In genomic region chr3:129032716-129033115, GRCh38 we compare ENCODE assay signal across 21 cellular contexts. TPM values are rescaled to one million over a fixed set of nuclear protein-coding genes. Genes with fewer than 3 reads are reported as not detected.
"Had no signal": no experiment of that assay in that cellular context is flagged by ENCODE, and none has a peak within 500 bp of the region (broad histone marks: within the 10 kb centered on the region; RNA-seq: fewer than 3 reads in every experiment).

No MANE protein-coding gene starts in this region.

- H3K4me2 ChIP-seq: smooth muscle cell had no signal

- H3K36me3 ChIP-seq: colonic mucosa, left lung, ovary, suprapubic skin, thyroid gland had no signal

- H3K9me3 ChIP-seq: colonic mucosa, esophagus squamous epithelium, gastroesophageal sphincter, left lung, ovary, suprapubic skin, thyroid gland had no signal

- H3K27me3 ChIP-seq: colonic mucosa, esophagus squamous epithelium, gastroesophageal sphincter, left lung, ovary, suprapubic skin, thyroid gland had no signal

- ATAC-seq: gastroesophageal sphincter; left lung; naive thymus-derived CD8-positive, alpha-beta T cell; right cardiac atrium; stimulated activated naive CD8-positive, alpha-beta T cell treated with anti-CD3 and anti-CD28 coated beads, Interleukin-15, Interleukin-2, amounts not matched to agents 100 U/mL and 50 U/mL, for 24 hours had no signal

- DNase-seq: colonic mucosa; dermis blood vessel endothelial cell; esophagus squamous epithelium; foreskin fibroblast; glutamatergic neuron; left lung; mesendoderm; naive thymus-derived CD8-positive, alpha-beta T cell; stimulated activated CD4-positive, alpha-beta T cell treated with anti-CD3 and anti-CD28 coated beads, Interleukin-2, amount 100 ng/mL, for 48 hours; stimulated activated naive CD8-positive, alpha-beta T cell treated with anti-CD3 and anti-CD28 coated beads, Interleukin-15, Interleukin-2, amounts not matched to agents 100 U/mL and 50 U/mL, for 24 hours; thyroid gland had no signal

- H3K27ac ChIP-seq: colonic mucosa, esophagus squamous epithelium, gastroesophageal sphincter, left lung, ovary, suprapubic skin, thyroid gland had no signal

- H3K4me3 ChIP-seq: colonic mucosa, esophagus squamous epithelium, gastroesophageal sphincter, left lung, ovary, smooth muscle cell, suprapubic skin, thyroid gland had no signal

- H3K4me1 ChIP-seq: colonic mucosa, esophagus squamous epithelium, left lung had no signal

RNA-seq across cellular contexts. Expression of gene GP9, which starts 27.9 kb away (rescaled TPM):
- total RNA-seq: dermis blood vessel endothelial cell; epithelial cell of proximal tubule; esophagus squamous epithelium; gastroesophageal sphincter; lung microvascular endothelial cell; naive thymus-derived CD8-positive, alpha-beta T cell; ovary; progenitor cell of endocrine pancreas; right cardiac atrium; smooth muscle cell; suprapubic skin; thyroid gland had no signal
- polyA plus RNA-seq: keratinocyte; naive thymus-derived CD8-positive, alpha-beta T cell; neural cell; ovary; right cardiac atrium; smooth muscle cell had no signal

RNA-seq across cellular contexts. Expression of gene EFCC1, which starts 31.6 kb away (rescaled TPM):
- total RNA-seq: epithelial cell of proximal tubule, smooth muscle cell had no signal
- polyA plus RNA-seq: keratinocyte, neural cell had no signal

RNA-seq across cellular contexts. Expression of gene CFAP92, which starts 38.8 kb away (rescaled TPM):
- total RNA-seq: epithelial cell of proximal tubule had no signal
